ENCODE assay signal across 1 cellular context in genomic region chr2:8692783-8693768, GRCh38.
TF ChIP-seq lines count a peak whose summit lies in the region.

No MANE protein-coding gene starts in this region.

TF ChIP-seq in HepG2, 621 proteins besides CTCF, POLR2A, EP300 and RAD21 (continued from another document):
- TF ChIP-seq, protein P1, sequence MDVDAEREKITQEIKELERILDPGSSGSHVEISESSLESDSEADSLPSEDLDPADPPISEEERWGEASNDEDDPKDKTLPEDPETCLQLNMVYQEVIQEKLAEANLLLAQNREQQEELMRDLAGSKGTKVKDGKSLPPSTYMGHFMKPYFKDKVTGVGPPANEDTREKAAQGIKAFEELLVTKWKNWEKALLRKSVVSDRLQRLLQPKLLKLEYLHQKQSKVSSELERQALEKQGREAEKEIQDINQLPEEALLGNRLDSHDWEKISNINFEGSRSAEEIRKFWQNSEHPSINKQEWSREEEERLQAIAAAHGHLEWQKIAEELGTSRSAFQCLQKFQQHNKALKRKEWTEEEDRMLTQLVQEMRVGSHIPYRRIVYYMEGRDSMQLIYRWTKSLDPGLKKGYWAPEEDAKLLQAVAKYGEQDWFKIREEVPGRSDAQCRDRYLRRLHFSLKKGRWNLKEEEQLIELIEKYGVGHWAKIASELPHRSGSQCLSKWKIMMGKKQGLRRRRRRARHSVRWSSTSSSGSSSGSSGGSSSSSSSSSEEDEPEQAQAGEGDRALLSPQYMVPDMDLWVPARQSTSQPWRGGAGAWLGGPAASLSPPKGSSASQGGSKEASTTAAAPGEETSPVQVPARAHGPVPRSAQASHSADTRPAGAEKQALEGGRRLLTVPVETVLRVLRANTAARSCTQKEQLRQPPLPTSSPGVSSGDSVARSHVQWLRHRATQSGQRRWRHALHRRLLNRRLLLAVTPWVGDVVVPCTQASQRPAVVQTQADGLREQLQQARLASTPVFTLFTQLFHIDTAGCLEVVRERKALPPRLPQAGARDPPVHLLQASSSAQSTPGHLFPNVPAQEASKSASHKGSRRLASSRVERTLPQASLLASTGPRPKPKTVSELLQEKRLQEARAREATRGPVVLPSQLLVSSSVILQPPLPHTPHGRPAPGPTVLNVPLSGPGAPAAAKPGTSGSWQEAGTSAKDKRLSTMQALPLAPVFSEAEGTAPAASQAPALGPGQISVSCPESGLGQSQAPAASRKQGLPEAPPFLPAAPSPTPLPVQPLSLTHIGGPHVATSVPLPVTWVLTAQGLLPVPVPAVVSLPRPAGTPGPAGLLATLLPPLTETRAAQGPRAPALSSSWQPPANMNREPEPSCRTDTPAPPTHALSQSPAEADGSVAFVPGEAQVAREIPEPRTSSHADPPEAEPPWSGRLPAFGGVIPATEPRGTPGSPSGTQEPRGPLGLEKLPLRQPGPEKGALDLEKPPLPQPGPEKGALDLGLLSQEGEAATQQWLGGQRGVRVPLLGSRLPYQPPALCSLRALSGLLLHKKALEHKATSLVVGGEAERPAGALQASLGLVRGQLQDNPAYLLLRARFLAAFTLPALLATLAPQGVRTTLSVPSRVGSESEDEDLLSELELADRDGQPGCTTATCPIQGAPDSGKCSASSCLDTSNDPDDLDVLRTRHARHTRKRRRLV (CRISPR knock-in tag; IDR thresholded peaks at IDR 0.05): no peak
- TF ChIP-seq SRY (CRISPR knock-in tag; IDR thresholded peaks at IDR 0.05): no peak
- 0 out of 2 replicates have a peak, but pooled peaks have one; percentile 38 for TF ChIP-seq ZNF891 (CRISPR knock-in tag; IDR thresholded peaks at IDR 0.05)
- 0 out of 2 replicates have a peak, but pooled peaks have one; percentile 35 for TF ChIP-seq RNF2 (conservative IDR thresholded peaks at IDR 0.05; ENCODE audit: low read depth)
